Comparison of ENCODE assay signal across 9 cellular contexts in genomic region chr3:184582998-184583344, GRCh38. TPM values are rescaled to one million over a fixed set of nuclear protein-coding genes. Genes with fewer than 3 reads are reported as not detected.
DNase-seq lines count a peak whose midpoint lies in the region; ATAC-seq and TF ChIP-seq lines count a peak whose summit lies in the region.
"Had no signal": no experiment of that assay in that cellular context is flagged by ENCODE, and none has a peak within 500 bp of the region (broad histone marks: within the 10 kb centered on the region; RNA-seq: fewer than 3 reads in every experiment).

No MANE protein-coding gene starts in this region.

- CTCF ChIA-PET in mammary epithelial cell (lab: Charles Lee; ENCODE audit: low non-redundant PET), result no interaction called here

- WGBS in mammary epithelial cell (ENCODE audit: low coverage, missing lambda C conversion rate), result 68% methylated on average over 7 of the region's 13 CpGs

- H3K4me3 ChIP-seq in breast epithelium (peak overlapping the region; percentile 51 to 70 (median 57)), mammary epithelial cell (replicated peaks in 1 of 3; ENCODE audit: insufficient read depth in 1 of 3, low read depth in 2 of 3, low read length in 3 of 3) (no peak overlapping the region), fibroblast of the aortic adventitia (ENCODE audit: low read depth, low read length) (peak overlapping the region; percentile 62), neural cell (ENCODE audit: low read length) (peak overlapping the region; percentile 37), uterus (peak overlapping the region; percentile 31 to 47)

- no peaks in the 10 kb centered on the region for H3K9me2 ChIP-seq in neural cell (ENCODE audit: insufficient read depth, low read length)

- no peaks in the 10 kb centered on the region for H3K79me2 ChIP-seq in mammary epithelial cell (ENCODE audit: insufficient read depth, low read length)
- no peaks in the 10 kb centered on the region for H3K79me2 ChIP-seq in neural cell (replicated peaks; ENCODE audit: insufficient read depth, low read length)

- H2AFZ ChIP-seq in mammary epithelial cell (ENCODE audit: low read depth, low read length), result no peak overlapping the region
- peak overlapping the region; percentile 14 for H2AFZ ChIP-seq in neural cell (ENCODE audit: low read depth, low read length)

- intact Hi-C loops in breast epithelium (cut with DNase I; ENCODE audit: low total_unique reads) (no loop called here), mammary epithelial cell (cut with micrococcal nuclease) (no loop called here), uterus (cut with DNase I; ENCODE audit: low total_unique reads) (no loop called here)

- dilution Hi-C loops in mammary epithelial cell (cut with HindIII; ENCODE audit: low sequenced_read_pairs), result no loop called here

- TF ChIP-seq POLR2A in breast epithelium (IDR thresholded peaks at IDR 0.05) (no peak), uterus (IDR thresholded peaks at IDR 0.05) (no peak)

- no peaks in the 10 kb centered on the region for H4K20me1 ChIP-seq in mammary epithelial cell (ENCODE audit: insufficient read depth, low read length)
- H4K20me1 ChIP-seq in neural cell (ENCODE audit: insufficient read depth), result no peaks in the 10 kb centered on the region

- no peaks in the 10 kb centered on the region for H3F3A ChIP-seq in neural cell (ENCODE audit: insufficient read depth, low read length, poor library complexity, severe bottlenecking)

- H3K4me1 ChIP-seq in breast epithelium (peaks cover 5 to 22% of the 10 kb centered on the region in 2 donors), mammary epithelial cell (ENCODE audit: insufficient read depth, low read length) (peaks cover 20% of the 10 kb centered on the region), uterus (peaks cover 5 to 13% of the 10 kb centered on the region in 2 donors)

- TF ChIP-seq EP300 in neural cell (conservative IDR thresholded peaks at IDR 0.05; ENCODE audit: poor library complexity, severe bottlenecking), result no peak

- in situ Hi-C loops in mammary epithelial cell (cut with MboI; ENCODE audit: low sequenced_read_pairs in 2 of 2), result no loop called here

- no peak for TF ChIP-seq RAD21 in neural cell (conservative IDR thresholded peaks at IDR 0.05)

- TF ChIP-seq CTCF in breast epithelium (IDR thresholded peaks at IDR 0.05) (no peak), mammary epithelial cell (conservative IDR thresholded peaks at IDR 0.05 in 1 of 2, IDR thresholded peaks at IDR 0.05 in 1 of 2; ENCODE audit: extremely low read depth in 1 of 2, insufficient read depth in 1 of 2, low read depth in 1 of 2, low read length in 2 of 2) (no peak), fibroblast of the aortic adventitia (IDR thresholded peaks at IDR 0.05; ENCODE audit: insufficient read depth, low read length) (no peak), neural cell (IDR thresholded peaks at IDR 0.05; ENCODE audit: poor library complexity, severe bottlenecking) (no peak), uterus (IDR thresholded peaks at IDR 0.05) (no peak)

- H3K27me3 ChIP-seq in breast epithelium (no peaks in the 10 kb centered on the region), mammary epithelial cell (ENCODE audit: insufficient read depth, low read length) (no peaks in the 10 kb centered on the region), neural cell (ENCODE audit: insufficient read depth, low read depth, low read length) (no peaks in the 10 kb centered on the region), uterus (no peaks in the 10 kb centered on the region)

- H3K9me3 ChIP-seq in breast epithelium (no peaks in the 10 kb centered on the region), mammary epithelial cell (replicated peaks; ENCODE audit: insufficient read depth, low read length) (no peaks in the 10 kb centered on the region), neural cell (ENCODE audit: low read length) (no peaks in the 10 kb centered on the region), uterus (no peaks in the 10 kb centered on the region)

- H3K27ac ChIP-seq in breast epithelium (peak overlapping the region; percentile 72 to 88), mammary epithelial cell (ENCODE audit: insufficient read depth, low read depth, low read length) (no peak overlapping the region), neural cell (ENCODE audit: low read length) (no peak overlapping the region), uterus (peak overlapping the region; percentile 78 to 81)
- H3K27ac ChIP-seq: C4-2B had no signal

- H3K9ac ChIP-seq in mammary epithelial cell (ENCODE audit: insufficient read depth, low read length) (no peak overlapping the region), neural cell (ENCODE audit: low read length) (peak overlapping the region; percentile 41)

- DNase-seq in breast epithelium (ENCODE audit: low spot score in 2 of 2) (no peak), mammary epithelial cell (no peak), fibroblast of the aortic adventitia (ENCODE audit: low read depth) (no peak), uterus (no peak), iPS-NIHi7 (ENCODE audit: extremely low spot score) (no peak), AG20443 (ENCODE audit: low spot score) (no peak)

- no peak for ATAC-seq in GM19467 (IDR thresholded peaks at IDR 0.05; ENCODE audit: unreplicated experiment)

- H3K4me2 ChIP-seq in mammary epithelial cell (ENCODE audit: insufficient read depth, low read depth, low read length) (no peak overlapping the region), neural cell (ENCODE audit: low read length) (no peak overlapping the region)

- BruUV-seq in mammary epithelial cell (replicated peaks; lab: Mats Ljungman, UMichigan), result no TSS peak

- H3K36me3 ChIP-seq in breast epithelium (no peaks in the 10 kb centered on the region), mammary epithelial cell (ENCODE audit: insufficient read depth, low read length) (peaks cover 3% of the 10 kb centered on the region), neural cell (ENCODE audit: insufficient read depth, low read length) (no peaks in the 10 kb centered on the region), uterus (no peaks in the 10 kb centered on the region)

TF ChIP-seq in neural cell, 6 proteins besides CTCF, POLR2A, EP300 and RAD21:
- TF ChIP-seq REST (IDR thresholded peaks at IDR 0.05; ENCODE audit: borderline replicate concordance), result no peak
- TF ChIP-seq MXI1 (conservative IDR thresholded peaks at IDR 0.05; ENCODE audit: poor library complexity, severe bottlenecking), result no peak
- no peak for TF ChIP-seq SMC3 (conservative IDR thresholded peaks at IDR 0.05; ENCODE audit: poor library complexity)
- no peak for TF ChIP-seq TAF1 (IDR thresholded peaks at IDR 0.05; ENCODE audit: low read depth)

RNA-seq across cellular contexts. Expression of gene EPHB3, which starts 21.4 kb away (rescaled TPM):
- total RNA-seq in breast epithelium, result 10 to 100 TPM in 1 of 3 donors, 1 to 10 TPM in 1, under 1 TPM in 1; 0.32 to 25.3 (median 7.9) TPM
- total RNA-seq in mammary epithelial cell, result 10 to 100 TPM; 17.6 to 45.2 TPM
- 8.2 TPM for polyA plus RNA-seq in mammary epithelial cell
- polyA minus RNA-seq in mammary epithelial cell, result 16.6 TPM
- total RNA-seq in fibroblast of the aortic adventitia (ENCODE audit: low replicate concordance), result 2.5 and 4.7 TPM in 2 replicates
- 4.3 and 5.9 TPM in 2 replicates for polyA plus RNA-seq in neural cell
- 6.6 and 8.1 TPM in 2 replicates for polyA minus RNA-seq in neural cell
- total RNA-seq in uterus, result 10 to 100 TPM in 2 of 4 donors, 1 to 10 TPM in 2; 2.0 to 70.2 (median 19.7) TPM

Comparison
In these comparisons a context has a peak if more than half of its experiments do, and no peak if none do; other contexts are left out.
1. H3K27ac ChIP-seq: peak in breast epithelium (2 of 2) and uterus (2 of 2); none in mammary epithelial cell (single experiment) and neural cell (single experiment).
2. H3K4me3 ChIP-seq: peak in breast epithelium (3 of 3), fibroblast of the aortic adventitia (single experiment), neural cell (single experiment) and uterus (2 of 2); none in mammary epithelial cell (0 of 3).